Comparison of ENCODE assay signal across 8 cellular contexts in genomic region chr13:29771247-29771646, GRCh38.
A peak's percentile ranks its signal among the peaks of the same experiment; 100 is the strongest.
DNase-seq lines count a peak whose midpoint lies in the region; ATAC-seq, FAIRE-seq and TF ChIP-seq lines count a peak whose summit lies in the region.

No MANE protein-coding gene starts in this region.

- peaks cover 4% of the 10 kb centered on the region for H3K36me3 ChIP-seq in effector memory CD4-positive, alpha-beta T cell (ENCODE audit: control insufficient read depth, insufficient read depth, low read length)

- DNase-seq in D721Med (ENCODE audit: insufficient read length, low spot score), result no peak
- peak; percentile 54 for DNase-seq in KBM-7
- DNase-seq in effector memory CD4-positive, alpha-beta T cell, result no peak
- no peak for DNase-seq in NCI-H187 (lab: John Stamatoyannopoulos, UW)

- no peaks in the 10 kb centered on the region for H3K9me3 ChIP-seq in effector memory CD4-positive, alpha-beta T cell (ENCODE audit: control insufficient read depth, low read length)

- TF ChIP-seq CTCF in D721Med (IDR thresholded peaks at IDR 0.05; ENCODE audit: insufficient read depth, missing control alignments), result peak; percentile 54

- no peak for FAIRE-seq in D721Med (lab: Jason Lieb, UNC)
- FAIRE-seq in TTC549 (lab: Jason Lieb, UNC), result peak; percentile 72
- FAIRE-seq in islet of Langerhans (lab: Jason Lieb, UNC), result peak; percentile 98

- no peaks in the 10 kb centered on the region for H3K4me1 ChIP-seq in effector memory CD4-positive, alpha-beta T cell (ENCODE audit: control insufficient read depth, insufficient read depth, low read length, poor library complexity, severe bottlenecking)

- H3K27me3 ChIP-seq in effector memory CD4-positive, alpha-beta T cell (replicated peaks; ENCODE audit: control insufficient read depth, insufficient read depth, low read length, poor library complexity, severe bottlenecking), result no peaks in the 10 kb centered on the region

- no peak overlapping the region for H3K4me3 ChIP-seq in effector memory CD4-positive, alpha-beta T cell (ENCODE audit: insufficient read depth, low read depth, low read length, poor library complexity, severe bottlenecking)

- H3K27ac ChIP-seq in effector memory CD4-positive, alpha-beta T cell (ENCODE audit: insufficient read depth, low read length, poor library complexity, severe bottlenecking), result no peak overlapping the region

- in situ Hi-C loops in KBM-7 (cut with MboI; ENCODE audit: low pct_unique_long_range_greater_than_20kb, low sequenced_read_pairs), result no loop called here

- ATAC-seq in HG03460 (IDR thresholded peaks at IDR 0.05; ENCODE audit: unreplicated experiment) (no peak), GM21367 (IDR thresholded peaks at IDR 0.05; ENCODE audit: unreplicated experiment) (no peak)
